In the genomic region with DNA sequence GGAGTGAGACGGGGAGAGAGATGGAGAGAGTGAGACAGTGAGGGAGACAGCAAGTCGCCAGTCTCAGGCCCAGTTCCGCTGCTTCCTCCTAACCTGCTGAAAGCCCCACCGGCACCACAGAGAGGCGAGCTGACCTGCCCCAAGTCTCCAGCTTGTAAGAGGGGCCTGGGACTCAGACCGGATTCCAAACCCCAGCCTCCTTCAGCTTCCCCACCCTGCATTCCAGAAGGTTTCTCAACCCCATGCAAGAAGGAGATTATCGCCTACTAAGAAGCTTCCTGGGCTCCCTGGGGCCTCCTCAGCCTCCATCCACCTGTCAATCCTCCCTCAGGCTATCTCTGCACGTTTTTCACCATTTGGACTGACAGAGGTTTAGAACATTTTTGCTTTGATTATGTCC, we compare ENCODE assay signal across 17 cellular contexts.
"Had no signal": no experiment of that assay in that cellular context is flagged by ENCODE, and none has a peak within 500 bp of the region (broad histone marks: within the 10 kb centered on the region; RNA-seq: fewer than 3 reads in every experiment).

No MANE protein-coding gene starts in this region.

- H3K4me3 Mint-ChIP-seq: activated CD4-positive, alpha-beta T cell treated with anti-CD3 and anti-CD28 coated beads, Interleukin-2, amount 10 ng/mL, durations not matched to agents 7 days and 5 days; activated CD8-positive, alpha-beta T cell treated with anti-CD3 and anti-CD28 coated beads, Interleukin-2, amount 10 ng/mL, durations not matched to agents 7 days and 5 days; activated naive CD4-positive, alpha-beta T cell treated with anti-CD3 and anti-CD28 coated beads for 36 hours; activated naive CD8-positive, alpha-beta T cell treated with anti-CD3 and anti-CD28 coated beads, Interleukin-2, amount 50 U/mL, for 24 hours; activated T-cell treated with anti-CD3 and anti-CD28 coated beads, Interleukin-2, amount 50 U/mL, for 24 hours; central memory CD8-positive, alpha-beta T cell; naive thymus-derived CD4-positive, alpha-beta T cell; stimulated activated naive B cell treated with anti-CD40 and anti-IgM and Interleukin-4, amounts not matched to agents 10 μg/mL and 1 μg/mL and 100 μg/mL, for 72 hours had no signal

- H3K27ac Mint-ChIP-seq: activated CD4-positive, alpha-beta T cell treated with anti-CD3 and anti-CD28 coated beads, Interleukin-2, amount 10 ng/mL, durations not matched to agents 7 days and 5 days; activated CD8-positive, alpha-beta T cell treated with anti-CD3 and anti-CD28 coated beads, Interleukin-2, amount 10 ng/mL, durations not matched to agents 7 days and 5 days; activated naive CD4-positive, alpha-beta T cell treated with anti-CD3 and anti-CD28 coated beads for 36 hours; activated naive CD8-positive, alpha-beta T cell treated with anti-CD3 and anti-CD28 coated beads, Interleukin-2, amount 50 U/mL, for 24 hours; activated T-cell treated with anti-CD3 and anti-CD28 coated beads, Interleukin-2, amount 50 U/mL, for 24 hours; naive thymus-derived CD4-positive, alpha-beta T cell; stimulated activated naive B cell treated with anti-CD40 and anti-IgM and Interleukin-4, amounts not matched to agents 10 μg/mL and 1 μg/mL and 100 μg/mL, for 72 hours had no signal

- H3K36me3 Mint-ChIP-seq: naive thymus-derived CD4-positive, alpha-beta T cell; stimulated activated naive B cell treated with anti-CD40 and anti-IgM and Interleukin-4, amounts not matched to agents 10 μg/mL and 1 μg/mL and 100 μg/mL, for 72 hours had no signal

- ATAC-seq: activated CD4-positive, CD25-positive, alpha-beta regulatory T cell treated with anti-CD3 and anti-CD28 coated beads, Interleukin-2, amount 50 U/mL, for 24 hours; activated CD8-positive, alpha-beta T cell treated with anti-CD3 and anti-CD28 coated beads, Interleukin-2, amount 10 ng/mL, durations not matched to agents 7 days and 5 days; activated naive CD8-positive, alpha-beta T cell treated with anti-CD3 and anti-CD28 coated beads, Interleukin-2, amount 50 U/mL, for 24 hours; left ventricle myocardium superior; naive thymus-derived CD4-positive, alpha-beta T cell; stimulated activated naive B cell treated with anti-CD40 and anti-IgM and Interleukin-4, amounts not matched to agents 10 μg/mL and 1 μg/mL and 100 μg/mL, for 72 hours had no signal

- H3K36me3 ChIP-seq: ascending aorta, ovary, sigmoid colon had no signal

- H3K4me1 ChIP-seq: ascending aorta, sigmoid colon had no signal

- H3K9me3 Mint-ChIP-seq: activated CD4-positive, alpha-beta T cell treated with anti-CD3 and anti-CD28 coated beads, Interleukin-2, amount 10 ng/mL, durations not matched to agents 7 days and 5 days; activated naive CD4-positive, alpha-beta T cell treated with anti-CD3 and anti-CD28 coated beads for 36 hours; activated naive CD8-positive, alpha-beta T cell treated with anti-CD3 and anti-CD28 coated beads, Interleukin-2, amount 50 U/mL, for 24 hours; activated T-cell treated with anti-CD3 and anti-CD28 coated beads, Interleukin-2, amount 50 U/mL, for 24 hours; central memory CD8-positive, alpha-beta T cell; stimulated activated naive B cell treated with anti-CD40 and anti-IgM and Interleukin-4, amounts not matched to agents 10 μg/mL and 1 μg/mL and 100 μg/mL, for 72 hours had no signal

- DNase-seq: activated CD4-positive, alpha-beta T cell treated with anti-CD3 and anti-CD28 coated beads, Interleukin-2, amount 10 ng/mL, durations not matched to agents 7 days and 5 days; activated CD8-positive, alpha-beta T cell treated with anti-CD3 and anti-CD28 coated beads, Interleukin-2, amount 10 ng/mL, durations not matched to agents 7 days and 5 days; activated naive CD4-positive, alpha-beta T cell treated with anti-CD3 and anti-CD28 coated beads for 36 hours; activated naive CD8-positive, alpha-beta T cell treated with anti-CD3 and anti-CD28 coated beads, Interleukin-2, amount 50 U/mL, for 24 hours; activated T-cell treated with anti-CD3 and anti-CD28 coated beads, Interleukin-2, amount 50 U/mL, for 24 hours; kidney glomerular epithelial cell; left ventricle myocardium superior; naive thymus-derived CD4-positive, alpha-beta T cell; ovary; sigmoid colon; stimulated activated CD4-positive, alpha-beta T cell treated with anti-CD3 and anti-CD28 coated beads, Interleukin-4, amount 100 ng/mL, for 4 hours; stimulated activated naive B cell treated with anti-CD40 and anti-IgM and Interleukin-4, amounts not matched to agents 10 μg/mL and 1 μg/mL and 100 μg/mL, for 72 hours; T1000 had no signal

- H3K27me3 ChIP-seq: ascending aorta, ovary, sigmoid colon had no signal

- H3K4me1 Mint-ChIP-seq: activated CD4-positive, alpha-beta T cell treated with anti-CD3 and anti-CD28 coated beads, Interleukin-2, amount 10 ng/mL, durations not matched to agents 7 days and 5 days; activated naive CD8-positive, alpha-beta T cell treated with anti-CD3 and anti-CD28 coated beads, Interleukin-2, amount 50 U/mL, for 24 hours; central memory CD8-positive, alpha-beta T cell; naive thymus-derived CD4-positive, alpha-beta T cell; stimulated activated naive B cell treated with anti-CD40 and anti-IgM and Interleukin-4, amounts not matched to agents 10 μg/mL and 1 μg/mL and 100 μg/mL, for 72 hours had no signal

- H3K9me3 ChIP-seq: ascending aorta, ovary had no signal

- H3K4me3 ChIP-seq: ascending aorta, coronary artery, ovary, sigmoid colon had no signal

- H3K27ac ChIP-seq: ascending aorta, coronary artery, ovary, sigmoid colon had no signal
